8 cellular contexts compared by ENCODE assay signal in genomic region chr5:139394123-139394653, GRCh38. TPM values are rescaled to one million over a fixed set of nuclear protein-coding genes. Genes with fewer than 3 reads are reported as not detected.
DNase-seq lines count a peak whose midpoint lies in the region; ATAC-seq, FAIRE-seq and TF ChIP-seq lines count a peak whose summit lies in the region.

No MANE protein-coding gene starts in this region.

- ATAC-seq in WTC11 (no peak; the same call in 1 of the 2 replicates), GM18867 (IDR thresholded peaks at IDR 0.05; ENCODE audit: unreplicated experiment) (no peak)
- peak; percentile 19 to 39 for ATAC-seq in naive thymus-derived CD8-positive, alpha-beta T cell

- H3K27ac Mint-ChIP-seq in WTC11, result no peak overlapping the region
- no peak overlapping the region for H3K27ac Mint-ChIP-seq in naive thymus-derived CD8-positive, alpha-beta T cell

- TF ChIP-seq POLR2A in endothelial cell of umbilical vein (IDR thresholded peaks at IDR 0.05; ENCODE audit: low read depth, low read length), result no peak

- POLR2A ChIA-PET in WTC11 (lab: Charles Lee), result interaction anchor here (1.8 kb wide), 1 partner anchor 9 kb away, joined by 4 read pairs; the partner anchor contains the start of gene SPATA24
- POLR2A ChIA-PET in endothelial cell of umbilical vein (lab: Charles Lee), result no interaction called here
- POLR2A ChIA-PET in naive thymus-derived CD8-positive, alpha-beta T cell (lab: Charles Lee), result interaction anchor here (0.6 to 4.0 kb wide), 3 partner anchors 9 to 100 kb away, joined by 3 to 19 read pairs (median 9); partner anchors contain the start of genes MATR3 and SPATA24

- peak overlapping the region; percentile 87 for H3K4me3 Mint-ChIP-seq in WTC11
- H3K4me3 Mint-ChIP-seq in naive thymus-derived CD8-positive, alpha-beta T cell, result peak overlapping the region in 8 of 10 donors; percentile 84 to 94 (median 90)

- no peaks in the 10 kb centered on the region for H3K9me1 ChIP-seq in endothelial cell of umbilical vein (replicated peaks; ENCODE audit: control insufficient read depth, extremely low read depth, insufficient read depth, low read length)

- no peaks in the 10 kb centered on the region for H3K36me3 ChIP-seq in endothelial cell of umbilical vein (ENCODE audit: control insufficient read depth in 2 of 2, extremely low read depth in 1 of 2, insufficient read depth in 2 of 2, low read length in 2 of 2)

- H3K9me3 Mint-ChIP-seq in WTC11, result no peaks in the 10 kb centered on the region
- H3K9me3 Mint-ChIP-seq in naive thymus-derived CD8-positive, alpha-beta T cell, result no peaks in the 10 kb centered on the region

- peak overlapping the region; percentile 52 for H3K4me2 ChIP-seq in endothelial cell of umbilical vein (ENCODE audit: insufficient read depth, low read length)

- H4K20me1 ChIP-seq in endothelial cell of umbilical vein (replicated peaks; ENCODE audit: control insufficient read depth, extremely low read depth, insufficient read depth, low read length), result no peaks in the 10 kb centered on the region

- H3K27me3 ChIP-seq in endothelial cell of umbilical vein (ENCODE audit: control insufficient read depth in 2 of 2, insufficient read depth in 2 of 2, low read length in 2 of 2), result peaks cover 7 to 14% of the 10 kb centered on the region in 2 experiments

- CTCF ChIA-PET in WTC11 (lab: Charles Lee) (interaction anchor here (0.9 to 5.6 kb wide), 3 partner anchors 9 to 52 kb away, joined by 3 to 31 read pairs (median 19); partner anchors contain the start of genes PAIP2 and SPATA24), endothelial cell of umbilical vein (lab: Charles Lee) (interaction anchor here (0.5 to 1.0 kb wide), 2 partner anchors 8 to 1418 kb away, joined by 3 read pairs; no protein-coding TSS in a partner anchor)

- no TSS peak for BruUV-seq in endothelial cell of umbilical vein (replicated peaks; lab: Mats Ljungman, UMichigan)

- DNase-seq in activated T-cell treated with anti-CD3 and anti-CD28 coated beads, Interleukin-2, amount 50 U/mL, for 1 hour, result peak; percentile 74
- DNase-seq in activated T-cell treated with anti-CD3 and anti-CD28 coated beads for 4 hours, result no peak
- peak; percentile 57 for DNase-seq in WTC11 (ENCODE audit: low spot score)
- peak; percentile 34 for DNase-seq in endothelial cell of umbilical vein (ENCODE audit: low read depth, low spot score)
- peak in 6 of 10 donors; percentile 26 to 75 (median 50) for DNase-seq in naive thymus-derived CD8-positive, alpha-beta T cell
- DNase-seq in HK-2 (ENCODE audit: unreplicated experiment), result no peak
- no peak for DNase-seq in H4 (ENCODE audit: low spot score)

- H3K9ac ChIP-seq in endothelial cell of umbilical vein (replicated peaks; ENCODE audit: extremely low read depth, insufficient read depth, low read length), result no peak overlapping the region

- peaks cover 6% of the 10 kb centered on the region for H3K4me1 ChIP-seq in endothelial cell of umbilical vein (ENCODE audit: control insufficient read depth, extremely low read depth, insufficient read depth, low read length)

- peaks cover 39% of the 10 kb centered on the region for H3K27me3 Mint-ChIP-seq in WTC11 (ENCODE audit: low read depth)
- H3K27me3 Mint-ChIP-seq in naive thymus-derived CD8-positive, alpha-beta T cell, result peaks cover 0 to 1% (median 0%) of the 10 kb centered on the region in 5 donors

- dilution Hi-C loops in endothelial cell of umbilical vein (cut with MboI; ENCODE audit: extremely low pct_ligation_motif_present, low sequenced_read_pairs), result no loop called here

- no peak overlapping the region for H3K27ac ChIP-seq in endothelial cell of umbilical vein (ENCODE audit: insufficient read depth, low read depth, low read length)

- H3K9me3 ChIP-seq in endothelial cell of umbilical vein (replicated peaks; ENCODE audit: control insufficient read depth, insufficient read depth, low read length), result no peaks in the 10 kb centered on the region

- peak overlapping the region in 1 of 3 experiments; percentile 35 for H3K4me3 ChIP-seq in endothelial cell of umbilical vein (replicated peaks in 1 of 3; ENCODE audit: insufficient read depth in 1 of 3, low read depth in 1 of 3, low read length in 3 of 3)

- peaks cover 9% of the 10 kb centered on the region for H3K36me3 Mint-ChIP-seq in WTC11
- peaks cover 0 to 1% (median under 1%) of the 10 kb centered on the region in 3 donors for H3K36me3 Mint-ChIP-seq in naive thymus-derived CD8-positive, alpha-beta T cell

- peak; percentile 26 for FAIRE-seq in endothelial cell of umbilical vein (lab: Jason Lieb, UNC)

- H2AFZ ChIP-seq in endothelial cell of umbilical vein (ENCODE audit: low read depth, low read length), result peak overlapping the region; percentile 64

- H3K4me1 Mint-ChIP-seq in WTC11, result peaks cover 31% of the 10 kb centered on the region
- peaks cover 19 to 40% (median 34%) of the 10 kb centered on the region in 4 donors for H3K4me1 Mint-ChIP-seq in naive thymus-derived CD8-positive, alpha-beta T cell

- TF ChIP-seq CTCF in WTC11 (IDR thresholded peaks at IDR 0.05), result no peak
- peak; percentile 43 to 64 for TF ChIP-seq CTCF in endothelial cell of umbilical vein (IDR thresholded peaks at IDR 0.05; ENCODE audit: extremely low read depth in 1 of 2, insufficient read depth in 1 of 2, low read depth in 1 of 2, low read length in 2 of 2)

- intact Hi-C loops in endothelial cell of umbilical vein (cut with micrococcal nuclease), result loop anchor here (5.0 kb wide), 1 partner anchor 102 kb away; the partner anchor contains the start of gene MATR3

- no peaks in the 10 kb centered on the region for H3K79me2 ChIP-seq in endothelial cell of umbilical vein (ENCODE audit: control insufficient read depth, insufficient read depth, low read length)

RNA-seq across cellular contexts. Expression of gene PROB1, which starts 0.7 kb away (rescaled TPM):
- total RNA-seq in WTC11 (2021), result 2.5 to 3.3 TPM (median 3.2 TPM) in 3 replicates
- total RNA-seq in endothelial cell of umbilical vein, result 1.9 and 2.4 TPM in 2 replicates
- polyA plus RNA-seq in endothelial cell of umbilical vein, result 0.40 and 0.47 TPM in 2 replicates
- polyA plus RNA-seq in endothelial cell of umbilical vein (2011; cell fraction: cytosol; rRNA removed), result 0.28 and 0.48 TPM in 2 replicates
- 0.64 and 0.71 TPM in 2 replicates for polyA plus RNA-seq in endothelial cell of umbilical vein (2011; cell fraction: nucleus; rRNA removed)
- polyA plus RNA-seq in endothelial cell of umbilical vein (2012), result 0.12 TPM in 2 replicates
- polyA minus RNA-seq in endothelial cell of umbilical vein, result 0.12 and 0.38 TPM in 2 replicates
- 1.0 TPM for polyA minus RNA-seq in endothelial cell of umbilical vein (2011; cell fraction: cytosol; rRNA and poly(A)+ RNA removed)
- polyA minus RNA-seq in endothelial cell of umbilical vein (2011; cell fraction: nucleus; rRNA and poly(A)+ RNA removed), result 0.38 and 0.91 TPM in 2 replicates
- under 1 TPM; 0.75 to 0.88 TPM for total RNA-seq in naive thymus-derived CD8-positive, alpha-beta T cell
- under 1 TPM; 0.03 to 0.32 (median 0.11) TPM for polyA plus RNA-seq in naive thymus-derived CD8-positive, alpha-beta T cell
- total RNA-seq in H4 (2014; rRNA removed; shearing (Covaris generic)), result not detected in 2 replicates

RNA-seq across cellular contexts. Expression of gene MZB1, which starts 4.5 kb away (rescaled TPM):
- total RNA-seq in WTC11 (2021) (0.85 to 1.8 TPM (median 1.1 TPM) in 3 replicates), endothelial cell of umbilical vein (not detected in 2 replicates)
- 0.06 TPM in 1 of 2 replicates, not detected in the other for polyA plus RNA-seq in endothelial cell of umbilical vein
- polyA plus RNA-seq in endothelial cell of umbilical vein (2011; cell fraction: cytosol; rRNA removed), result not detected in 2 replicates
- 0.11 TPM in 1 of 2 replicates, not detected in the other for polyA plus RNA-seq in endothelial cell of umbilical vein (2011; cell fraction: nucleus; rRNA removed)
- polyA plus RNA-seq in endothelial cell of umbilical vein (2012), result not detected in 2 replicates
- 0.21 and 0.51 TPM in 2 replicates for polyA minus RNA-seq in endothelial cell of umbilical vein
- not detected for polyA minus RNA-seq in endothelial cell of umbilical vein (2011; cell fraction: cytosol; rRNA and poly(A)+ RNA removed)
- polyA minus RNA-seq in endothelial cell of umbilical vein (2011; cell fraction: nucleus; rRNA and poly(A)+ RNA removed), result 0.53 and 0.67 TPM in 2 replicates
- 1 to 10 TPM; 2.2 to 2.5 TPM for total RNA-seq in naive thymus-derived CD8-positive, alpha-beta T cell
- polyA plus RNA-seq in naive thymus-derived CD8-positive, alpha-beta T cell, result under 1 TPM in 2 of 3 donors, not detected in 1; 0.37 to 0.84 TPM
- not detected in 2 replicates for total RNA-seq in H4 (2014; rRNA removed; shearing (Covaris generic))

RNA-seq across cellular contexts. Expression of gene SPATA24, which starts 9.7 kb away (rescaled TPM):
- total RNA-seq in WTC11 (2021) (12.9 to 13.9 TPM (median 13.2 TPM) in 3 replicates), endothelial cell of umbilical vein (7.8 and 7.9 TPM in 2 replicates)
- polyA plus RNA-seq in endothelial cell of umbilical vein, result 2.1 and 3.2 TPM in 2 replicates
- polyA plus RNA-seq in endothelial cell of umbilical vein (2011; cell fraction: cytosol; rRNA removed), result 5.9 and 6.4 TPM in 2 replicates
- 3.5 and 5.7 TPM in 2 replicates for polyA plus RNA-seq in endothelial cell of umbilical vein (2011; cell fraction: nucleus; rRNA removed)
- polyA plus RNA-seq in endothelial cell of umbilical vein (2012), result 4.9 and 6.6 TPM in 2 replicates
- 3.5 and 3.7 TPM in 2 replicates for polyA minus RNA-seq in endothelial cell of umbilical vein
- 3.4 TPM for polyA minus RNA-seq in endothelial cell of umbilical vein (2011; cell fraction: cytosol; rRNA and poly(A)+ RNA removed)
- 2.2 and 3.5 TPM in 2 replicates for polyA minus RNA-seq in endothelial cell of umbilical vein (2011; cell fraction: nucleus; rRNA and poly(A)+ RNA removed)
- total RNA-seq in naive thymus-derived CD8-positive, alpha-beta T cell, result 1 to 10 TPM; 4.4 to 4.6 TPM
- 1 to 10 TPM; 2.9 to 8.7 (median 4.3) TPM for polyA plus RNA-seq in naive thymus-derived CD8-positive, alpha-beta T cell
- total RNA-seq in H4 (2014; rRNA removed; shearing (Covaris generic)), result 3.4 and 5.9 TPM in 2 replicates

RNA-seq across cellular contexts. Expression of gene SLC23A1, which starts 11.1 kb away (rescaled TPM):
- total RNA-seq in WTC11 (2021) (not detected in 3 replicates), endothelial cell of umbilical vein (not detected in 2 replicates)
- polyA plus RNA-seq in endothelial cell of umbilical vein, result not detected in 2 replicates
- not detected in 2 replicates for polyA plus RNA-seq in endothelial cell of umbilical vein (2011; cell fraction: cytosol; rRNA removed)
- not detected in 2 replicates for polyA plus RNA-seq in endothelial cell of umbilical vein (2011; cell fraction: nucleus; rRNA removed)
- not detected in 2 replicates for polyA plus RNA-seq in endothelial cell of umbilical vein (2012)
- 0.11 TPM in 1 of 2 replicates, not detected in the other for polyA minus RNA-seq in endothelial cell of umbilical vein
- 7.2 TPM for polyA minus RNA-seq in endothelial cell of umbilical vein (2011; cell fraction: cytosol; rRNA and poly(A)+ RNA removed)
- not detected in 2 replicates for polyA minus RNA-seq in endothelial cell of umbilical vein (2011; cell fraction: nucleus; rRNA and poly(A)+ RNA removed)
- total RNA-seq in naive thymus-derived CD8-positive, alpha-beta T cell, result under 1 TPM in 1 of 2 experiments, not detected in 1; 0.34 TPM
- under 1 TPM in 1 of 3 donors, not detected in 2; 0.15 TPM for polyA plus RNA-seq in naive thymus-derived CD8-positive, alpha-beta T cell
- not detected in 2 replicates for total RNA-seq in H4 (2014; rRNA removed; shearing (Covaris generic))

RNA-seq across cellular contexts. Expression of gene DNAJC18, which starts 45.1 kb away (rescaled TPM):
- total RNA-seq in WTC11 (2021), result 23.7 to 29.1 TPM (median 28.9 TPM) in 3 replicates
- 51.1 and 52.6 TPM in 2 replicates for total RNA-seq in endothelial cell of umbilical vein
- polyA plus RNA-seq in endothelial cell of umbilical vein, result 23.2 and 26.0 TPM in 2 replicates
- polyA plus RNA-seq in endothelial cell of umbilical vein (2011; cell fraction: cytosol; rRNA removed), result 11.9 and 17.8 TPM in 2 replicates
- 191 and 204 TPM in 2 replicates for polyA plus RNA-seq in endothelial cell of umbilical vein (2011; cell fraction: nucleus; rRNA removed)
- 33.0 and 35.2 TPM in 2 replicates for polyA plus RNA-seq in endothelial cell of umbilical vein (2012)
- polyA minus RNA-seq in endothelial cell of umbilical vein, result 24.1 and 26.7 TPM in 2 replicates
- polyA minus RNA-seq in endothelial cell of umbilical vein (2011; cell fraction: cytosol; rRNA and poly(A)+ RNA removed), result 3.0 TPM
- polyA minus RNA-seq in endothelial cell of umbilical vein (2011; cell fraction: nucleus; rRNA and poly(A)+ RNA removed), result 39.1 and 53.2 TPM in 2 replicates
- 1 to 10 TPM; 3.8 to 5.5 TPM for total RNA-seq in naive thymus-derived CD8-positive, alpha-beta T cell
- polyA plus RNA-seq in naive thymus-derived CD8-positive, alpha-beta T cell, result 1 to 10 TPM; 2.8 to 9.1 (median 5.1) TPM
- total RNA-seq in H4 (2014; rRNA removed; shearing (Covaris generic)), result 4.5 and 22.9 TPM in 2 replicates

Comparison
In these comparisons a context has a peak if more than half of its experiments do, and no peak if none do; other contexts are left out.
1. DNase-seq: peak in activated T-cell treated with anti-CD3 and anti-CD28 coated beads, Interleukin-2, amount 50 U/mL, for 1 hour (single experiment), WTC11 (single experiment), endothelial cell of umbilical vein (single experiment) and naive thymus-derived CD8-positive, alpha-beta T cell (6 of 10); none in activated T-cell treated with anti-CD3 and anti-CD28 coated beads for 4 hours (single experiment), HK-2 (single experiment) and H4 (single experiment).
2. ATAC-seq: peak in naive thymus-derived CD8-positive, alpha-beta T cell (2 of 2); none in WTC11 (single experiment) and GM18867 (single experiment).